Comparison of ENCODE assay signal across 1 cellular context in genomic region chr12:4604684-4605193, GRCh38.
TF ChIP-seq lines count a peak whose summit lies in the region.

No MANE protein-coding gene starts in this region.

TF ChIP-seq in SK-N-SH, 30 proteins besides CTCF, POLR2A, EP300 and RAD21 (continued from another document):
- TF ChIP-seq IRF3 (IDR thresholded peaks at IDR 0.05; ENCODE audit: low read depth, low read length): no peak
- TF ChIP-seq USF2 (IDR thresholded peaks at IDR 0.05; ENCODE audit: borderline replicate concordance, low read depth, low read length): no peak
- TF ChIP-seq NRF1 (IDR thresholded peaks at IDR 0.05; ENCODE audit: low read depth, low read length): no peak
- no peak; the same call in 1 of the 2 replicates for TF ChIP-seq TCF12 (IDR thresholded peaks at IDR 0.05)
- TF ChIP-seq RFX5 (IDR thresholded peaks at IDR 0.05; ENCODE audit: low read length): no peak
- TF ChIP-seq ELF1 (IDR thresholded peaks at IDR 0.05): peak; percentile 24; the same call in 1 of the 2 replicates
- TF ChIP-seq TAF1 (IDR thresholded peaks at IDR 0.05; ENCODE audit: borderline replicate concordance, low read depth, low read length): no peak; the same call in 1 of the 2 replicates
- no peak for TF ChIP-seq USF1 (IDR thresholded peaks at IDR 0.05; ENCODE audit: borderline replicate concordance, low read depth)
- TF ChIP-seq TEAD4 (IDR thresholded peaks at IDR 0.05; ENCODE audit: borderline replicate concordance, insufficient read depth): no peak
- TF ChIP-seq SIN3A (IDR thresholded peaks at IDR 0.05; ENCODE audit: borderline replicate concordance, low read depth, low read length): peak; percentile 56; the same call in 1 of the 2 replicates
- peak; percentile 81 for TF ChIP-seq POLR2AphosphoS5 (IDR thresholded peaks at IDR 0.05; ENCODE audit: low read depth, low read length)
- TF ChIP-seq FOSL2 (IDR thresholded peaks at IDR 0.05; ENCODE audit: borderline replicate concordance, low read depth): no peak
- no peak for TF ChIP-seq SMC3 (IDR thresholded peaks at IDR 0.05; ENCODE audit: low read depth, low read length)
- peak; percentile 66 for TF ChIP-seq CHD2 (IDR thresholded peaks at IDR 0.05; ENCODE audit: low read length, partially characterized antibody)
- TF ChIP-seq PBX3 (IDR thresholded peaks at IDR 0.05): no peak
- no peak for TF ChIP-seq GABPA (IDR thresholded peaks at IDR 0.05; ENCODE audit: low read depth)
- TF ChIP-seq YY1 (IDR thresholded peaks at IDR 0.05; ENCODE audit: low read depth): peak; percentile 57; the same call in 1 of the 2 replicates
- TF ChIP-seq JUND (IDR thresholded peaks at IDR 0.05): no peak
- TF ChIP-seq RCOR1 (IDR thresholded peaks at IDR 0.05; ENCODE audit: low read length): peak; percentile 57; the same call in 1 of the 2 replicates
- TF ChIP-seq GATA2 (CRISPR knock-in tag; IDR thresholded peaks at IDR 0.05): no peak
